ENCODE assay signal across 11 cellular contexts in genomic region chr15:94263341-94264273, GRCh38. TPM values are rescaled to one million over a fixed set of nuclear protein-coding genes. Genes with fewer than 3 reads are reported as not detected.
DNase-seq lines count a peak whose midpoint lies in the region; ATAC-seq and TF ChIP-seq lines count a peak whose summit lies in the region.
"Had no signal": no experiment of that assay in that cellular context is flagged by ENCODE, and none has a peak within 500 bp of the region (broad histone marks: within the 10 kb centered on the region; RNA-seq: fewer than 3 reads in every experiment).

No MANE protein-coding gene starts in this region.

- no peak overlapping the region for H3K18ac ChIP-seq in H9 (ENCODE audit: insufficient read length, low read depth, low read length)

- no peak overlapping the region for H2BK20ac ChIP-seq in H9 (ENCODE audit: low read depth, low read length, poor library complexity, severe bottlenecking)

- H3K27me3 Mint-ChIP-seq in activated T-cell treated with anti-CD3 and anti-CD28 coated beads, Interleukin-2, amount 50 U/mL, for 24 hours: no peaks in the 10 kb centered on the region
- H3K27me3 Mint-ChIP-seq in activated T-cell treated with anti-CD3 and anti-CD28 coated beads, Interleukin-2, amount 50 U/mL, for 4 hours (ENCODE audit: low read depth): no peaks in the 10 kb centered on the region
- no peaks in the 10 kb centered on the region for H3K27me3 Mint-ChIP-seq in H9 (ENCODE audit: low read depth)
- H3K27me3 Mint-ChIP-seq: activated naive CD8-positive, alpha-beta T cell had no signal

- DNase-seq in activated T-cell treated with anti-CD3 and anti-CD28 coated beads, Interleukin-2, amount 50 U/mL, for 24 hours: no peak
- DNase-seq in activated T-cell treated with anti-CD3 and anti-CD28 coated beads, Interleukin-2, amount 50 U/mL, for 4 hours: no peak
- DNase-seq in stromal cell of bone marrow (ENCODE audit: low read depth): peak; percentile 28
- DNase-seq in COLO668 (lab: John Stamatoyannopoulos, UW; ENCODE audit: unreplicated experiment): no peak
- no peak for DNase-seq in tibial artery
- DNase-seq in H9: no peak
- DNase-seq: Calu3, substantia nigra had no signal

- H3K27ac ChIP-seq in VCaP: peak overlapping the region; percentile 60
- no peak overlapping the region for H3K27ac ChIP-seq in tibial artery
- no peak overlapping the region for H3K27ac ChIP-seq in H9 (ENCODE audit: insufficient read length, low read depth, low read length)

- H2BK12ac ChIP-seq in H9 (ENCODE audit: insufficient read length, low read depth, low read length): no peak overlapping the region

- H3K36me3 Mint-ChIP-seq in activated T-cell treated with anti-CD3 and anti-CD28 coated beads, Interleukin-2, amount 50 U/mL, for 24 hours (ENCODE audit: low read depth): peaks cover 18% of the 10 kb centered on the region
- peaks cover 17% of the 10 kb centered on the region for H3K36me3 Mint-ChIP-seq in activated T-cell treated with anti-CD3 and anti-CD28 coated beads, Interleukin-2, amount 50 U/mL, for 4 hours (ENCODE audit: insufficient read depth)
- H3K36me3 Mint-ChIP-seq in H9 (ENCODE audit: insufficient read depth in 1 of 3, low read depth in 3 of 3): no peaks in the 10 kb centered on the region; a peak in 2 of 7 replicates

- H2BK15ac ChIP-seq in H9 (ENCODE audit: low read depth, low read length): no peak overlapping the region

- no peaks in the 10 kb centered on the region for H3K79me1 ChIP-seq in H9 (ENCODE audit: insufficient read depth, low read depth, low read length, poor library complexity, severe bottlenecking)

- no peaks in the 10 kb centered on the region for H3K9me3 Mint-ChIP-seq in activated T-cell treated with anti-CD3 and anti-CD28 coated beads, Interleukin-2, amount 50 U/mL, for 24 hours
- H3K9me3 Mint-ChIP-seq in activated T-cell treated with anti-CD3 and anti-CD28 coated beads, Interleukin-2, amount 50 U/mL, for 4 hours: no peaks in the 10 kb centered on the region
- peaks cover 2% of the 10 kb centered on the region in 2 experiments; a peak in 2 of 5 replicates for H3K9me3 Mint-ChIP-seq in H9

- H3K4me3 Mint-ChIP-seq in activated T-cell treated with anti-CD3 and anti-CD28 coated beads, Interleukin-2, amount 50 U/mL, for 24 hours: no peak overlapping the region
- no peak overlapping the region for H3K4me3 Mint-ChIP-seq in activated T-cell treated with anti-CD3 and anti-CD28 coated beads, Interleukin-2, amount 50 U/mL, for 4 hours
- H3K4me3 Mint-ChIP-seq in H9: no peak overlapping the region
- H3K4me3 Mint-ChIP-seq: activated naive CD8-positive, alpha-beta T cell had no signal

- no peak overlapping the region for H3K14ac ChIP-seq in H9 (ENCODE audit: insufficient read depth, low read length)

- H2AFZ ChIP-seq in H9 (ENCODE audit: low read length): no peak overlapping the region

- H3K4me2 ChIP-seq in H9 (ENCODE audit: insufficient read depth, insufficient read length, low read length): no peak overlapping the region

- H3K27me3 ChIP-seq in tibial artery (no peaks in the 10 kb centered on the region), H9 (ENCODE audit: insufficient read depth, low read length) (no peaks in the 10 kb centered on the region)

- ATAC-seq in activated T-cell treated with anti-CD3 and anti-CD28 coated beads, Interleukin-2, amount 50 U/mL, for 4 hours: no peak
- ATAC-seq in HG02973 (IDR thresholded peaks at IDR 0.05; ENCODE audit: unreplicated experiment): peak; percentile 69

- no peak overlapping the region for H2AK5ac ChIP-seq in H9 (ENCODE audit: insufficient read length, low read length)

- no CpG with 5 or more reads among the region's 7 CpGs for WGBS in H9 (ENCODE audit: extremely low coverage, insufficient read length, low lambda C conversion rate)

- H3K9me3 ChIP-seq in tibial artery (no peaks in the 10 kb centered on the region), H9 (ENCODE audit: control insufficient read depth, low read depth, low read length) (no peaks in the 10 kb centered on the region)

- H3K36me3 ChIP-seq in tibial artery: no peaks in the 10 kb centered on the region

- no peak overlapping the region for H4K5ac ChIP-seq in H9 (ENCODE audit: insufficient read length, low read depth, low read length)

- no peaks in the 10 kb centered on the region for H3K23me2 ChIP-seq in H9 (ENCODE audit: insufficient read length, low read depth, low read length, poor library complexity, severe bottlenecking)

- no peak overlapping the region for H3K56ac ChIP-seq in H9 (ENCODE audit: insufficient read length, low read depth, low read length)

- H4K91ac ChIP-seq in H9 (ENCODE audit: insufficient read length, low read depth, low read length): no peak overlapping the region

- no peak overlapping the region for H3K9ac ChIP-seq in H9 (ENCODE audit: extremely low read depth, insufficient read length, low read length)

- H2BK5ac ChIP-seq in H9 (ENCODE audit: insufficient read length, low read length): no peak overlapping the region

- no peaks in the 10 kb centered on the region for H4K20me1 ChIP-seq in H9 (ENCODE audit: control insufficient read depth, insufficient read depth, insufficient read length)

- no peak overlapping the region for H2BK120ac ChIP-seq in H9 (ENCODE audit: low read depth, low read length, poor library complexity, severe bottlenecking)

- intact Hi-C loops in tibial artery (cut with DNase I; ENCODE audit: low total_unique reads): no loop called here

- H3K4me1 Mint-ChIP-seq in activated T-cell treated with anti-CD3 and anti-CD28 coated beads, Interleukin-2, amount 50 U/mL, for 24 hours (ENCODE audit: low read depth): peaks cover 45% of the 10 kb centered on the region
- H3K4me1 Mint-ChIP-seq in activated T-cell treated with anti-CD3 and anti-CD28 coated beads, Interleukin-2, amount 50 U/mL, for 4 hours (ENCODE audit: low read depth): peaks cover 38% of the 10 kb centered on the region
- H3K4me1 Mint-ChIP-seq in H9: no peaks in the 10 kb centered on the region

- no peaks in the 10 kb centered on the region for H3K79me2 ChIP-seq in H9 (ENCODE audit: insufficient read depth, low read length)

- H4K8ac ChIP-seq in H9 (replicated peaks; ENCODE audit: insufficient read length, low read depth, low read length): no peak overlapping the region

- no peak overlapping the region for H3T11ph ChIP-seq in H9 (ENCODE audit: low read length)

- no peak for TF ChIP-seq CTCF in VCaP (conservative IDR thresholded peaks at IDR 0.05)
- no peak for TF ChIP-seq CTCF in tibial artery (IDR thresholded peaks at IDR 0.05)
- TF ChIP-seq CTCF in H9 (conservative IDR thresholded peaks at IDR 0.05): no peak

- no peak overlapping the region for H3K4me3 ChIP-seq in tibial artery

- H3K4me1 ChIP-seq in tibial artery (no peaks in the 10 kb centered on the region), H9 (ENCODE audit: insufficient read depth, low read length) (no peaks in the 10 kb centered on the region)

- no peak overlapping the region for H3K4ac ChIP-seq in H9 (ENCODE audit: low read depth, low read length)

- H3K23ac ChIP-seq in H9 (ENCODE audit: insufficient read length, low read depth, low read length): no peak overlapping the region

- peak overlapping the region; percentile 80 for H3K27ac Mint-ChIP-seq in activated T-cell treated with anti-CD3 and anti-CD28 coated beads, Interleukin-2, amount 50 U/mL, for 24 hours
- no peak overlapping the region for H3K27ac Mint-ChIP-seq in H9
- H3K27ac Mint-ChIP-seq: activated naive CD8-positive, alpha-beta T cell had no signal

RNA-seq across cellular contexts. Expression of gene MCTP2, which starts 32.2 kb away (rescaled TPM):
- total RNA-seq in activated T-cell treated with anti-CD3 and anti-CD28 coated beads, Interleukin-2, amount 50 U/mL, for 4 hours: 10 to 100 TPM in 2 of 3 donors, 1 to 10 TPM in 1; 9.5 to 18.1 (median 14.2) TPM
- total RNA-seq in H9 (2021): 1.3 and 2.0 TPM in 2 replicates
